ENCODE assay signal across 23 cellular contexts in the genomic region with DNA sequence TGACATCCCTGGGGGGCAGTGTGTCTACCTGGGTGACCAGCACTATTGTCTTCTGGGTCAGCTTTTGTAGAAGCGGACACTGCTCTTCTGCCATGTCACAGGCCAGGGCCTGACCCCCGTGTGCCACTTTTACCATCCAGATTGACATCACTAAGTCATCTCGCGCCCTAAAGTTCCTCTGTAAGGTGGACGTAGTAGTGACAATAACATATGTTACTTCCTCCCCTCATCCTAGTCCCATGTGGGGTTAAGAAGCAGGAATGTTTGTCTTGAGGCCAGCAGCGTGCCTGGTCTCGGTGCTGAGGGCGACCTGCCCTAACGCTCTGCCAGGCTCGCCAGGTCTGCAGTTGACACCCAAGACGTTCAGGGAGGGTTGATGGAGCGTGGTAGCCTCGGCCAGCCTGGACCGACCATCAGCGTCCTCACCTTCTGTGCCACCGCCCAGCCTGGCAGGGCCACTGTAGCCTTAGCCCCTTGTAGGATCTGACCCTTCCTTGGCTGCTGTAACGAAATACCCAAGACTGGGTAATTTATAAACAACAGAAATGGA. TPM values are rescaled to one million over a fixed set of nuclear protein-coding genes. Genes with fewer than 3 reads are reported as not detected.
"Had no signal": no experiment of that assay in that cellular context is flagged by ENCODE, and none has a peak within 500 bp of the region (broad histone marks: within the 10 kb centered on the region; RNA-seq: fewer than 3 reads in every experiment).

No MANE protein-coding gene starts in this region.

- H3K36me3 ChIP-seq: right lobe of liver had no signal

- H3K27me3 ChIP-seq: body of pancreas, gastrocnemius medialis, right lobe of liver had no signal

- H3K9me3 ChIP-seq: body of pancreas, gastrocnemius medialis, right lobe of liver, SK-N-SH, tibial nerve had no signal

- FAIRE-seq: colon, small intestine had no signal

- H3K4me1 ChIP-seq: gastrocnemius medialis, right lobe of liver, tibial nerve had no signal

- H3K9ac ChIP-seq: SK-N-SH had no signal

- H3K4me2 ChIP-seq: SK-N-SH had no signal

- H3K27ac ChIP-seq: body of pancreas, gastrocnemius medialis, right lobe of liver, tibial nerve had no signal

- DNase-seq: activated naive CD4-positive, alpha-beta T cell treated with Interleukin-2 at 50 U/mL for 16 hours; activated T-cell treated with anti-CD3 and anti-CD28 coated beads, Interleukin-2, amount 50 U/mL, for 1 hour; anterior cingulate cortex; body of pancreas; dermis blood vessel endothelial cell; effector memory CD4-positive, alpha-beta T cell; erythroblast; gastrocnemius medialis; glutamatergic neuron; islet precursor cell; left cardiac atrium; midbrain; naive thymus-derived CD4-positive, alpha-beta T cell; right lobe of liver; SK-N-SH; small intestine; stimulated activated CD4-positive, alpha-beta T cell treated with anti-CD3 and anti-CD28 coated beads, Interleukin-4, amount 100 ng/mL, for 24 hours; stimulated activated naive CD8-positive, alpha-beta T cell treated with anti-CD3 and anti-CD28 coated beads, Interleukin-15, amount 100 ng/mL, for 72 hours; SW 1271; T1000 had no signal

- H3K4me3 ChIP-seq: body of pancreas, gastrocnemius medialis, right lobe of liver, tibial nerve had no signal

RNA-seq across cellular contexts. Expression of gene CARD14, which starts 47.7 kb away (rescaled TPM):
- total RNA-seq: activated T-helper 17 cell treated with anti-CD3 and anti-CD28 coated beads, Interleukin-2, amount 50 U/mL, for 72 hours; body of pancreas; gastrocnemius medialis; left cardiac atrium had no signal
- polyA plus RNA-seq: naive thymus-derived CD4-positive, alpha-beta T cell had no signal
